In genomic region chr20:19376451-19376971, GRCh38 we compare ENCODE assay signal across 20 cellular contexts.
DNase-seq lines count a peak whose midpoint lies in the region; ATAC-seq and TF ChIP-seq lines count a peak whose summit lies in the region.
"Had no signal": no experiment of that assay in that cellular context is flagged by ENCODE, and none has a peak within 500 bp of the region (broad histone marks: within the 10 kb centered on the region; RNA-seq: fewer than 3 reads in every experiment).

No MANE protein-coding gene starts in this region.

- no peaks in the 10 kb centered on the region for H3K27me3 ChIP-seq in right cardiac atrium (ENCODE audit: control insufficient read depth, insufficient read depth)
- no peaks in the 10 kb centered on the region for H3K27me3 ChIP-seq in CD8-positive, alpha-beta T cell (ENCODE audit: insufficient read depth, low read length)
- H3K27me3 ChIP-seq: transverse colon had no signal

- H3K27ac ChIP-seq in right cardiac atrium (ENCODE audit: low read length), result no peak overlapping the region
- H3K27ac ChIP-seq in CD8-positive, alpha-beta T cell (ENCODE audit: low read depth, low read length), result no peak overlapping the region
- H3K27ac ChIP-seq: lower lobe of right lung, transverse colon, VCaP had no signal

- H3K4me1 ChIP-seq in right cardiac atrium (ENCODE audit: control insufficient read depth, insufficient read depth, low read length), result peaks cover 3% of the 10 kb centered on the region
- H3K4me1 ChIP-seq in CD8-positive, alpha-beta T cell (ENCODE audit: insufficient read depth, low read length), result no peaks in the 10 kb centered on the region

- DNase-seq in G401 (ENCODE audit: low spot score), result peak; percentile 45
- DNase-seq in WTC11 (ENCODE audit: low spot score), result no peak
- DNase-seq in right cardiac atrium, result peak; percentile 47 to 88 (median 70)
- DNase-seq in retina, result peak; percentile 78
- no peak for DNase-seq in stimulated activated CD4-positive, alpha-beta T cell treated with anti-CD3 and anti-CD28 coated beads, Interleukin-2, amount 100 ng/mL, for 48 hours
- DNase-seq in NCI-H82 treated with DMSO at 0.1 percent for 48 hours (lab: John Stamatoyannopoulos, UW; ENCODE audit: unreplicated experiment), result no peak
- DNase-seq in DMS53 (lab: John Stamatoyannopoulos, UW), result no peak
- no peak for DNase-seq in CD8-positive, alpha-beta T cell
- DNase-seq: activated CD4-positive, alpha-beta T cell treated with anti-CD3 and anti-CD28 coated beads, Interleukin-2, amount 50 U/mL, for 48 hours; activated T-cell treated with anti-CD3 and anti-CD28 coated beads for 4 hours; DND-41; lower lobe of right lung; naive B cell; NCI-H226; transverse colon had no signal

- TF ChIP-seq CTCF in WTC11 (IDR thresholded peaks at IDR 0.05), result no peak
- no peak for TF ChIP-seq CTCF in CD8-positive, alpha-beta T cell (IDR thresholded peaks at IDR 0.05)

- 48% methylated on average over 14 of the region's 14 CpGs for WGBS in right cardiac atrium

- in situ Hi-C loops in G401 (cut with HindIII; ENCODE audit: low sequenced_read_pairs), result no loop called here

- ATAC-seq in WTC11 (no peak), right cardiac atrium (peak; percentile 89 to 93)
- ATAC-seq in CD8-positive, alpha-beta T cell, result no peak
- ATAC-seq: lower lobe of right lung; stimulated activated effector memory CD8-positive, alpha-beta T cell treated with anti-CD3 and anti-CD28 coated beads, Interleukin-12 subunit alpha, Interleukin-12 subunit beta, amount 100 ng/mL, for 72 hours had no signal

- H3K4me3 Mint-ChIP-seq in WTC11, result no peak overlapping the region
- no peak overlapping the region for H3K4me3 Mint-ChIP-seq in CD8-positive, alpha-beta T cell
- H3K4me3 Mint-ChIP-seq: activated naive CD4-positive, alpha-beta T cell treated with anti-CD3 and anti-CD28 coated beads, Interleukin-2, amount 50 U/mL, for 24 hours; naive B cell; stimulated activated effector memory CD8-positive, alpha-beta T cell treated with anti-CD3 and anti-CD28 coated beads, Interleukin-12 subunit alpha, Interleukin-12 subunit beta, amount 100 ng/mL, for 72 hours; T-helper 1 cell treated with Interleukin-12 subunit alpha and Interleukin-12 subunit beta and Interleukin-4 antibody, amounts not matched to agents 30 μg/mL and 1 μg/mL, for 36 hours had no signal

- H3K27ac Mint-ChIP-seq in WTC11, result peak overlapping the region; percentile 64; the same call in 1 of the 2 replicates
- H3K27ac Mint-ChIP-seq in CD8-positive, alpha-beta T cell, result no peak overlapping the region
- H3K27ac Mint-ChIP-seq: activated naive CD4-positive, alpha-beta T cell treated with anti-CD3 and anti-CD28 coated beads, Interleukin-2, amount 50 U/mL, for 24 hours; naive B cell; progenitor cell of endocrine pancreas; stimulated activated effector memory CD8-positive, alpha-beta T cell treated with anti-CD3 and anti-CD28 coated beads, Interleukin-12 subunit alpha, Interleukin-12 subunit beta, amount 100 ng/mL, for 72 hours; T-helper 1 cell treated with Interleukin-12 subunit alpha and Interleukin-12 subunit beta and Interleukin-4 antibody, amounts not matched to agents 30 μg/mL and 1 μg/mL, for 36 hours had no signal

- no peak overlapping the region for H3K4me3 ChIP-seq in right cardiac atrium (ENCODE audit: low read length)
- H3K4me3 ChIP-seq in CD8-positive, alpha-beta T cell (ENCODE audit: low read depth, low read length), result no peak overlapping the region
- H3K4me3 ChIP-seq: lower lobe of right lung, transverse colon had no signal

- H3K4me1 Mint-ChIP-seq in WTC11, result peaks cover 8% of the 10 kb centered on the region
- H3K4me1 Mint-ChIP-seq in CD8-positive, alpha-beta T cell (ENCODE audit: low read depth), result no peaks in the 10 kb centered on the region
- H3K4me1 Mint-ChIP-seq: activated naive CD4-positive, alpha-beta T cell treated with anti-CD3 and anti-CD28 coated beads, Interleukin-2, amount 50 U/mL, for 24 hours; naive B cell; stimulated activated effector memory CD8-positive, alpha-beta T cell treated with anti-CD3 and anti-CD28 coated beads, Interleukin-12 subunit alpha, Interleukin-12 subunit beta, amount 100 ng/mL, for 72 hours had no signal

- intact Hi-C loops in right cardiac atrium (cut with DNase I), result no loop called here
- intact Hi-C loops in CD8-positive, alpha-beta T cell (cut with DNase I, micrococcal nuclease), result no loop called here

- no peaks in the 10 kb centered on the region for H3K36me3 Mint-ChIP-seq in WTC11
- H3K36me3 Mint-ChIP-seq in CD8-positive, alpha-beta T cell, result no peaks in the 10 kb centered on the region
- H3K36me3 Mint-ChIP-seq: activated naive CD4-positive, alpha-beta T cell treated with anti-CD3 and anti-CD28 coated beads, Interleukin-2, amount 50 U/mL, for 24 hours; naive B cell; stimulated activated effector memory CD8-positive, alpha-beta T cell treated with anti-CD3 and anti-CD28 coated beads, Interleukin-12 subunit alpha, Interleukin-12 subunit beta, amount 100 ng/mL, for 72 hours had no signal

- CTCF ChIA-PET in WTC11 (lab: Charles Lee), result no interaction called here
- CTCF ChIA-PET in CD8-positive, alpha-beta T cell (lab: Charles Lee), result no interaction called here

- POLR2A ChIA-PET in WTC11 (lab: Charles Lee), result no interaction called here
- POLR2A ChIA-PET in CD8-positive, alpha-beta T cell (lab: Charles Lee), result no interaction called here

- no peaks in the 10 kb centered on the region for H3K9me3 ChIP-seq in right cardiac atrium (ENCODE audit: control insufficient read depth, low read length)
- H3K9me3 ChIP-seq in CD8-positive, alpha-beta T cell (ENCODE audit: low read length), result no peaks in the 10 kb centered on the region
- H3K9me3 ChIP-seq: lower lobe of right lung, transverse colon had no signal

- H3K36me3 ChIP-seq in CD8-positive, alpha-beta T cell (ENCODE audit: insufficient read depth, low read length), result no peaks in the 10 kb centered on the region
- H3K36me3 ChIP-seq: lower lobe of right lung, transverse colon had no signal

- no peaks in the 10 kb centered on the region for H3K9me3 Mint-ChIP-seq in WTC11
- H3K9me3 Mint-ChIP-seq in CD8-positive, alpha-beta T cell, result no peaks in the 10 kb centered on the region
- H3K9me3 Mint-ChIP-seq: activated naive CD4-positive, alpha-beta T cell treated with anti-CD3 and anti-CD28 coated beads, Interleukin-2, amount 50 U/mL, for 24 hours; T-helper 1 cell treated with Interleukin-12 subunit alpha and Interleukin-12 subunit beta and Interleukin-4 antibody, amounts not matched to agents 30 μg/mL and 1 μg/mL, for 36 hours had no signal

- no peaks in the 10 kb centered on the region for H3K27me3 Mint-ChIP-seq in WTC11 (ENCODE audit: low read depth)
- peaks cover 2% of the 10 kb centered on the region for H3K27me3 Mint-ChIP-seq in CD8-positive, alpha-beta T cell (ENCODE audit: low read depth)

TF ChIP-seq in WTC11, 78 proteins besides CTCF, POLR2A, EP300 and RAD21:
- TF ChIP-seq RELA (CRISPR knock-in tag; IDR thresholded peaks at IDR 0.05; ENCODE audit: borderline replicate concordance) (no peak), ZNF512 (CRISPR knock-in tag; IDR thresholded peaks at IDR 0.05; ENCODE audit: borderline replicate concordance) (no peak), STAT6 (CRISPR knock-in tag; conservative IDR thresholded peaks at IDR 0.05; ENCODE audit: low read depth) (no peak), NR2C2 (CRISPR knock-in tag; IDR thresholded peaks at IDR 0.05) (no peak), SP1 (CRISPR knock-in tag; conservative IDR thresholded peaks at IDR 0.05) (no peak), MXD4 (CRISPR knock-in tag; IDR thresholded peaks at IDR 0.05; ENCODE audit: borderline replicate concordance) (no peak), PREB (CRISPR knock-in tag; IDR thresholded peaks at IDR 0.05; ENCODE audit: borderline replicate concordance) (no peak)
- TF ChIP-seq, protein P1, sequence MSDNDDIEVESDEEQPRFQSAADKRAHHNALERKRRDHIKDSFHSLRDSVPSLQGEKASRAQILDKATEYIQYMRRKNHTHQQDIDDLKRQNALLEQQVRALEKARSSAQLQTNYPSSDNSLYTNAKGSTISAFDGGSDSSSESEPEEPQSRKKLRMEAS (CRISPR knock-in tag; IDR thresholded peaks at IDR 0.05), result no peak

Comparison
In these comparisons a context has a peak if more than half of its experiments do, and no peak if none do; other contexts are left out.
1. DNase-seq: peak in G401 (single experiment), right cardiac atrium (3 of 3) and retina (single experiment); none in WTC11 (single experiment), stimulated activated CD4-positive, alpha-beta T cell treated with anti-CD3 and anti-CD28 coated beads, Interleukin-2, amount 100 ng/mL, for 48 hours (0 of 2), NCI-H82 treated with DMSO at 0.1 percent for 48 hours (single experiment), DMS53 (single experiment) and CD8-positive, alpha-beta T cell (0 of 7).
2. ATAC-seq: peak in right cardiac atrium (2 of 2); none in WTC11 (single experiment) and CD8-positive, alpha-beta T cell (single experiment).